In genomic region chr22:38505595-38506117, GRCh38 we compare ENCODE assay signal across 8 cellular contexts. TPM values are rescaled to one million over a fixed set of nuclear protein-coding genes. Genes with fewer than 3 reads are reported as not detected.
A peak's percentile ranks its signal among the peaks of the same experiment; 100 is the strongest.
DNase-seq lines count a peak whose midpoint lies in the region; ATAC-seq and TF ChIP-seq lines count a peak whose summit lies in the region.

No MANE protein-coding gene starts in this region.

- no peaks in the 10 kb centered on the region for H3K27me3 ChIP-seq in smooth muscle cell (ENCODE audit: low read depth)

- H3K9me3 ChIP-seq in T-helper 17 cell (ENCODE audit: control insufficient read depth, low read length, poor library complexity, severe bottlenecking) (no peaks in the 10 kb centered on the region), smooth muscle cell (replicated peaks; ENCODE audit: low read depth) (no peaks in the 10 kb centered on the region)

- H2AFZ ChIP-seq in smooth muscle cell (ENCODE audit: low read depth) = peak overlapping the region; percentile 78

- H3K27me3 Mint-ChIP-seq in T-helper 17 cell = no peaks in the 10 kb centered on the region

- TF ChIP-seq CTCF in C4-2B (conservative IDR thresholded peaks at IDR 0.05) = no peak
- TF ChIP-seq CTCF in smooth muscle cell (IDR thresholded peaks at IDR 0.05; ENCODE audit: borderline replicate concordance, insufficient read depth, poor library complexity, severe bottlenecking) = no peak

- H3K9ac ChIP-seq in smooth muscle cell (ENCODE audit: low read depth) = peak overlapping the region; percentile 100

- H3K79me2 ChIP-seq in smooth muscle cell (ENCODE audit: low read depth) = peaks cover 54% of the 10 kb centered on the region

- DNase-seq in GM19238 (ENCODE audit: insufficient read length, low spot score) (peak; percentile 46), T-helper 17 cell (peak in 1 of 3 donors; percentile 50), T47D (ENCODE audit: low read depth in 1 of 2, low spot score in 1 of 2) (peak; percentile 41 to 60), iPS-NIHi11 (ENCODE audit: low spot score) (peak; percentile 83), smooth muscle cell (lab: John Stamatoyannopoulos, UW; ENCODE audit: unreplicated experiment) (peak; percentile 84), islet precursor cell (no peak)

- H3K4me3 ChIP-seq in smooth muscle cell = peak overlapping the region; percentile 92

- peak overlapping the region; percentile 98 for H3K27ac Mint-ChIP-seq in T-helper 17 cell

- H3K36me3 ChIP-seq in smooth muscle cell (ENCODE audit: low read depth) = no peaks in the 10 kb centered on the region

- in situ Hi-C loops in T47D (cut with HindIII; ENCODE audit: low pct_unique_long_range_greater_than_20kb, low sequenced_read_pairs) = no loop called here

- peaks cover 48% of the 10 kb centered on the region for H4K20me1 ChIP-seq in smooth muscle cell (ENCODE audit: low read depth)

- H3K27ac ChIP-seq in C4-2B (peak overlapping the region; percentile 100), smooth muscle cell (ENCODE audit: low read depth) (peak overlapping the region; percentile 100)

- peaks cover 6% of the 10 kb centered on the region for H3K36me3 Mint-ChIP-seq in T-helper 17 cell (ENCODE audit: low read depth)

- H3F3A ChIP-seq in smooth muscle cell (ENCODE audit: low read depth) = peaks cover 7% of the 10 kb centered on the region

- H3K4me2 ChIP-seq in smooth muscle cell = peak overlapping the region; percentile 91

- peaks cover 47% of the 10 kb centered on the region for H3K4me1 Mint-ChIP-seq in T-helper 17 cell

- H3K4me1 ChIP-seq in smooth muscle cell (ENCODE audit: low read depth) = peaks cover 20% of the 10 kb centered on the region

- H3K4me3 Mint-ChIP-seq in T-helper 17 cell = peak overlapping the region; percentile 99

- ATAC-seq in HG03442 (IDR thresholded peaks at IDR 0.05; ENCODE audit: unreplicated experiment) (peak; percentile 19), T-helper 17 cell (peak; percentile 30)

- WGBS in smooth muscle cell (ENCODE audit: low lambda C conversion rate) = under 1% methylated on average over 57 of the region's 63 CpGs

RNA-seq across cellular contexts. Expression of gene DDX17, which starts 0.5 kb away (rescaled TPM):
- total RNA-seq in T-helper 17 cell = 100 to 1,000 TPM; 526 to 546 TPM
- 182 and 201 TPM in 2 replicates for total RNA-seq in smooth muscle cell
- polyA plus RNA-seq in smooth muscle cell = 11.5 and 22.2 TPM in 2 replicates

RNA-seq across cellular contexts. Expression of gene KDELR3, which starts 37.8 kb away (rescaled TPM):
- total RNA-seq in T-helper 17 cell (not detected), smooth muscle cell (163 and 207 TPM in 2 replicates)
- polyA plus RNA-seq in smooth muscle cell = 198 and 252 TPM in 2 replicates

RNA-seq across cellular contexts. Expression of gene KCNJ4, which starts 50.7 kb away (rescaled TPM):
- total RNA-seq in T-helper 17 cell (not detected), smooth muscle cell (0.81 TPM in 1 of 2 replicates, not detected in the other)
- polyA plus RNA-seq in smooth muscle cell = not detected in 2 replicates

Comparison
In these comparisons a context has a peak if more than half of its experiments do, and no peak if none do; other contexts are left out.
1. RNA of gene KDELR3, which starts 37.8 kb away (total RNA-seq): 163 to 207 TPM in smooth muscle cell; not detected in T-helper 17 cell; every median in the first group is over 100 times any median in the second.